ENCODE assay signal across 24 cellular contexts in the genomic region with DNA sequence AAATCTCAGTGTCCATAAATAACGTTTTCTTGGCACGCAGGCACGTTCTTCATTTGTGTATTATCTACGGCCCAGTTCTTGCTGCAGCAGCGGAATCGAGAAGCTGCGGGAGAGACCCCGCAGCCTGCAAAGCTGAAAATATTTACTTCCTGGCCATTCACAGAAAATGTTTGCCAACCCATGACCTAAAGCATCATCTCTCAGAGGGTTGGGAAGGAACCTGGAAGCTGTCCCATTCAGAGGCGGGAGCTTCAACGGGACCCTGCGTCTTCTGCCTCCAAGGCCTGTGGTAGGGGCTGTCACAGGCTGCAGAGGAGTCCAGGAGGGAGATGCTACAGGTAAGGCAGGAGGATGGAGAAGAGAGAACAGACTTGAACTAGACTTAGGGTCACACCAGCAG.
"Had no signal": no experiment of that assay in that cellular context is flagged by ENCODE, and none has a peak within 500 bp of the region (broad histone marks: within the 10 kb centered on the region; RNA-seq: fewer than 3 reads in every experiment).

No MANE protein-coding gene starts in this region.

- H3K27ac Mint-ChIP-seq: activated naive CD4-positive, alpha-beta T cell treated with anti-CD3 and anti-CD28 coated beads, Interleukin-2, amount 10 ng/mL, durations not matched to agents 7 days and 5 days; activated naive CD8-positive, alpha-beta T cell treated with anti-CD3 and anti-CD28 coated beads, Interleukin-2, amount 10 ng/mL, durations not matched to agents 7 days and 5 days; activated T-helper 2 cell treated with anti-CD3 and anti-CD28 coated beads, Interferon-gamma antibody, Interleukin-2, Interleukin-4, amounts not matched to agents 10 μg/mL and 5 μg/mL and 100 μg/mL, durations not matched to agents 14 hours and 24 hours and 36 hours; T-helper 17 cell; WTC11 had no signal

- DNase-seq: activated CD4-positive, alpha-beta T cell treated with anti-CD3 and anti-CD28 coated beads for 48 hours; activated CD4-positive, alpha-beta T cell treated with anti-CD3 and anti-CD28 coated beads, Interleukin-2, amount 50 U/mL, for 48 hours; activated CD4-positive, CD25-positive, alpha-beta regulatory T cell treated with anti-CD3 and anti-CD28 coated beads, Interleukin-2, amount 50 U/mL, for 72 hours; activated CD8-positive, alpha-beta memory T cell treated with anti-CD3 and anti-CD28 coated beads for 24 hours; activated gamma-delta T cell treated with Interleukin-2 at 50 U/mL for 16 hours; activated naive CD4-positive, alpha-beta T cell treated with anti-CD3 and anti-CD28 coated beads, Interleukin-2, amount 10 ng/mL, durations not matched to agents 7 days and 5 days; activated naive CD8-positive, alpha-beta T cell treated with anti-CD3 and anti-CD28 coated beads, Interleukin-2, amount 10 ng/mL, durations not matched to agents 7 days and 5 days; activated T-cell treated with anti-CD3 and anti-CD28 coated beads, Interleukin-2, amount 50 U/mL, for 48 hours; body of pancreas; KBM-7; NCI-H1048; NCI-H146; NCI-H187 treated with DMSO at 0.1 percent for 48 hours; NCI-H2081 treated with DMSO at 0.1 percent for 48 hours; NCI-H2171; NCI-H2227 treated with DMSO at 0.1 percent for 48 hours; Peyer's patch; SHP77 treated with DMSO at 0.1 percent for 48 hours; T-helper 17 cell; T-helper 9 cell had no signal

- H3K27me3 ChIP-seq: ascending aorta, body of pancreas, Peyer's patch had no signal

- H3K27me3 Mint-ChIP-seq: activated naive CD4-positive, alpha-beta T cell treated with anti-CD3 and anti-CD28 coated beads, Interleukin-2, amount 10 ng/mL, durations not matched to agents 7 days and 5 days; activated naive CD8-positive, alpha-beta T cell treated with anti-CD3 and anti-CD28 coated beads, Interleukin-2, amount 10 ng/mL, durations not matched to agents 7 days and 5 days; central memory CD8-positive, alpha-beta T cell had no signal

- H3K4me1 Mint-ChIP-seq: activated naive CD4-positive, alpha-beta T cell treated with anti-CD3 and anti-CD28 coated beads, Interleukin-2, amount 10 ng/mL, durations not matched to agents 7 days and 5 days; activated naive CD8-positive, alpha-beta T cell treated with anti-CD3 and anti-CD28 coated beads, Interleukin-2, amount 10 ng/mL, durations not matched to agents 7 days and 5 days; central memory CD8-positive, alpha-beta T cell; T-helper 17 cell had no signal

- ATAC-seq: body of pancreas, T-helper 17 cell, WTC11 had no signal

- H3K36me3 Mint-ChIP-seq: activated naive CD4-positive, alpha-beta T cell treated with anti-CD3 and anti-CD28 coated beads, Interleukin-2, amount 10 ng/mL, durations not matched to agents 7 days and 5 days; activated naive CD8-positive, alpha-beta T cell treated with anti-CD3 and anti-CD28 coated beads, Interleukin-2, amount 10 ng/mL, durations not matched to agents 7 days and 5 days; WTC11 had no signal

- H3K27ac ChIP-seq: ascending aorta, body of pancreas, Peyer's patch had no signal

- H3K4me1 ChIP-seq: ascending aorta, body of pancreas, Peyer's patch had no signal

- H3K4me3 ChIP-seq: ascending aorta, body of pancreas, Peyer's patch had no signal

- H3K36me3 ChIP-seq: ascending aorta, Peyer's patch had no signal

- H3K9me3 Mint-ChIP-seq: activated T-helper 2 cell treated with anti-CD3 and anti-CD28 coated beads, Interferon-gamma antibody, Interleukin-2, Interleukin-4, amounts not matched to agents 10 μg/mL and 5 μg/mL and 100 μg/mL, durations not matched to agents 14 hours and 24 hours and 36 hours; central memory CD8-positive, alpha-beta T cell had no signal

- H3K4me3 Mint-ChIP-seq: activated naive CD4-positive, alpha-beta T cell treated with anti-CD3 and anti-CD28 coated beads, Interleukin-2, amount 10 ng/mL, durations not matched to agents 7 days and 5 days; activated naive CD8-positive, alpha-beta T cell treated with anti-CD3 and anti-CD28 coated beads, Interleukin-2, amount 10 ng/mL, durations not matched to agents 7 days and 5 days; central memory CD8-positive, alpha-beta T cell; T-helper 17 cell; WTC11 had no signal
